ENCODE assay signal across 13 cellular contexts in genomic region chr14:39446131-39446744, GRCh38. TPM values are rescaled to one million over a fixed set of nuclear protein-coding genes. Genes with fewer than 3 reads are reported as not detected.
DNase-seq lines count a peak whose midpoint lies in the region; ATAC-seq, FAIRE-seq and TF ChIP-seq lines count a peak whose summit lies in the region.
"Had no signal": no experiment of that assay in that cellular context is flagged by ENCODE, and none has a peak within 500 bp of the region (broad histone marks: within the 10 kb centered on the region; RNA-seq: fewer than 3 reads in every experiment).

No MANE protein-coding gene starts in this region.

- H3K9me3 ChIP-seq in testis = no peaks in the 10 kb centered on the region
- H3K9me3 ChIP-seq: SJCRH30 had no signal

- POLR2A ChIA-PET in RWPE1 (lab: Yijun Ruan, JAX; ENCODE audit: low non-redundant PET) = no interaction called here

- TF ChIP-seq CTCF in GM06990 (IDR thresholded peaks at IDR 0.05; ENCODE audit: insufficient read depth, low read length, poor library complexity, severe bottlenecking) (no peak), RWPE1 (conservative IDR thresholded peaks at IDR 0.05; ENCODE audit: low read depth) (no peak), testis (IDR thresholded peaks at IDR 0.05) (no peak)

- H3K4me3 ChIP-seq in GM06990 (replicated peaks; ENCODE audit: low read depth, low read length) = no peak overlapping the region
- no peak overlapping the region for H3K4me3 ChIP-seq in testis
- H3K4me3 ChIP-seq: SJCRH30 had no signal

- CTCF ChIA-PET in RWPE1 (lab: Yijun Ruan, JAX) = no interaction called here

- intact Hi-C loops in testis (cut with DNase I; ENCODE audit: low total_unique reads) = no loop called here

- ATAC-seq in GM19035 (IDR thresholded peaks at IDR 0.05; ENCODE audit: unreplicated experiment) (peak; percentile 55), HG02588 (IDR thresholded peaks at IDR 0.05; ENCODE audit: unreplicated experiment) (peak; percentile 49), HG03378 (IDR thresholded peaks at IDR 0.05; ENCODE audit: unreplicated experiment) (peak; percentile 65)

- DNase-seq in GM06990 (ENCODE audit: extremely low read depth, insufficient read length) = peak; percentile 50
- no peak for DNase-seq in RWPE1 (ENCODE audit: low spot score)
- DNase-seq in testis = no peak
- no peak for DNase-seq in urothelium cell line (ENCODE audit: low spot score)
- no peak for DNase-seq in NCI-H226
- DNase-seq: activated CD4-positive, CD25-positive, alpha-beta regulatory T cell; kidney glomerular epithelial cell; NCI-H446; SJCRH30 had no signal

- no peak for FAIRE-seq in urothelium cell line (lab: Jason Lieb, UNC)
- FAIRE-seq: frontal cortex had no signal

- H3K4me1 ChIP-seq in testis = no peaks in the 10 kb centered on the region
- H3K4me1 ChIP-seq: SJCRH30 had no signal

- no peaks in the 10 kb centered on the region for H3K27me3 ChIP-seq in GM06990 (replicated peaks; ENCODE audit: control insufficient read depth, insufficient read depth, low read length)
- no peaks in the 10 kb centered on the region for H3K27me3 ChIP-seq in testis
- H3K27me3 ChIP-seq: SJCRH30 had no signal

- WGBS in testis, 2 donors = 82 to 100% methylated on average over 1 of the region's 1 CpG

- H3K36me3 ChIP-seq in GM06990 (ENCODE audit: control insufficient read depth, insufficient read depth, low read length) (no peaks in the 10 kb centered on the region; the same call in 1 of the 2 replicates), testis (ENCODE audit: low read depth, missing control alignments) (no peaks in the 10 kb centered on the region)
- H3K36me3 ChIP-seq: SJCRH30 had no signal

- H3K27ac ChIP-seq in RWPE1 = no peak overlapping the region
- H3K27ac ChIP-seq in testis = no peak overlapping the region
- H3K27ac ChIP-seq: SJCRH30 had no signal

- TF ChIP-seq POLR2A in testis (IDR thresholded peaks at IDR 0.05) = no peak

RNA-seq across cellular contexts. Expression of gene FBXO33, which starts 14.0 kb away (rescaled TPM):
- 10 to 100 TPM; 20.6 to 27.5 TPM for total RNA-seq in testis
- 23.0 TPM for polyA plus RNA-seq in testis (ENCODE audit: insufficient read depth, low read depth, low replicate concordance)
